ENCODE assay signal across 8 cellular contexts in the genomic region with DNA sequence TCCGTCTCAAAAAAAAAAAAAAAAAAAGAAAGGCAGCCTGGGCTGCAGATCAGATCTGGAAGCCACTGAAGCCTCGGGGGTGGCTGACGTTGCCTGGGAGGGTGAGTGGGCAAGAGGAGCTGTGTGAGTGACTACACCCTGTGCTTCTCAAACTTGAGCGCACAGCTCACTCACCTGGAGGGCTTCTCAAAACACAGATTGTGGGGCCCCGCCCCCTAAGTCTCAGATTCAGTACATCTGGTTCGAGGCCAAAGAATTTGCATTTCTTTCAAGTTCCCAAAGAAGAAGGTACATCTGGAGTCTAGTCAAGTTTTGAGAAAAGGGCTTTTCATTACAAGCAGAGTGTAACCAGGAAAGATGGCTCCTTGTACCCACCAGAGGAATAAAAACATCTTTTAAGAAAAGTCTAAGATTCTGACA.
A peak's percentile ranks its signal among the peaks of the same experiment; 100 is the strongest.
DNase-seq lines count a peak whose midpoint lies in the region; ATAC-seq, FAIRE-seq and TF ChIP-seq lines count a peak whose summit lies in the region.

No MANE protein-coding gene starts in this region.

- peak; percentile 18 for DNase-seq in ELF-1 (ENCODE audit: low read depth, low spot score)
- peak; percentile 79 for DNase-seq in epithelial cell of esophagus (ENCODE audit: low read depth)
- no peak for DNase-seq in cerebellum (ENCODE audit: low spot score)
- DNase-seq in DMS53 treated with DMSO at 0.1 percent for 48 hours (lab: John Stamatoyannopoulos, UW; ENCODE audit: unreplicated experiment): no peak
- DNase-seq in small intestine: no peak
- DNase-seq in WERI-Rb-1: no peak

- WGBS in small intestine, 3 donors: 64 to 76% (median 72%) methylated on average over 5 to 6 of the region's 6 CpGs

- H3K27ac ChIP-seq in small intestine (ENCODE audit: low read depth in 1 of 2, low read length in 1 of 2): no peak overlapping the region
- no peak overlapping the region for H3K27ac ChIP-seq in WERI-Rb-1

- TF ChIP-seq CTCF in epithelial cell of esophagus (IDR thresholded peaks at IDR 0.05; ENCODE audit: insufficient read depth, low read depth, low read length, missing control alignments) (no peak), WERI-Rb-1 (IDR thresholded peaks at IDR 0.05; ENCODE audit: low read depth, low read length) (no peak)

- no peaks in the 10 kb centered on the region for H3K4me1 ChIP-seq in small intestine (ENCODE audit: control insufficient read depth in 2 of 2, insufficient read depth in 1 of 2, low read depth in 1 of 2, low read length in 1 of 2)

- H3K36me3 ChIP-seq in small intestine (ENCODE audit: control insufficient read depth in 2 of 2, insufficient read depth in 2 of 2, low read length in 2 of 2) (no peaks in the 10 kb centered on the region), WERI-Rb-1 (no peaks in the 10 kb centered on the region)

- FAIRE-seq in small intestine (lab: Jason Lieb, UNC): no peak

- no peaks in the 10 kb centered on the region for H3K9me3 ChIP-seq in small intestine (ENCODE audit: control insufficient read depth, low read depth)
- H3K9me3 ChIP-seq in WERI-Rb-1 (ENCODE audit: severe bottlenecking): no peaks in the 10 kb centered on the region

- H3K4me3 ChIP-seq in epithelial cell of esophagus (ENCODE audit: low read length) (no peak overlapping the region), small intestine (ENCODE audit: low read depth in 1 of 2, low read length in 2 of 2) (no peak overlapping the region), WERI-Rb-1 (ENCODE audit: low read depth, low read length) (no peak overlapping the region)

- H3K27me3 ChIP-seq in small intestine (ENCODE audit: control insufficient read depth in 2 of 2, insufficient read depth in 2 of 2, low read length in 2 of 2): no peaks in the 10 kb centered on the region
- peaks cover 16% of the 10 kb centered on the region for H3K27me3 ChIP-seq in WERI-Rb-1 (ENCODE audit: insufficient read depth, low read depth, severe bottlenecking)

- peak; percentile 80 for ATAC-seq in GM21367 (IDR thresholded peaks at IDR 0.05; ENCODE audit: unreplicated experiment)
- ATAC-seq in HG03469 (IDR thresholded peaks at IDR 0.05; ENCODE audit: unreplicated experiment): peak; percentile 58

Comparison
In these comparisons a context has a peak if more than half of its experiments do, and no peak if none do; other contexts are left out.
1. DNase-seq: peak in ELF-1 (single experiment) and epithelial cell of esophagus (single experiment); none in cerebellum (single experiment), DMS53 treated with DMSO at 0.1 percent for 48 hours (single experiment), small intestine (single experiment) and WERI-Rb-1 (single experiment).